ENCODE assay signal across 9 cellular contexts in the genomic region with DNA sequence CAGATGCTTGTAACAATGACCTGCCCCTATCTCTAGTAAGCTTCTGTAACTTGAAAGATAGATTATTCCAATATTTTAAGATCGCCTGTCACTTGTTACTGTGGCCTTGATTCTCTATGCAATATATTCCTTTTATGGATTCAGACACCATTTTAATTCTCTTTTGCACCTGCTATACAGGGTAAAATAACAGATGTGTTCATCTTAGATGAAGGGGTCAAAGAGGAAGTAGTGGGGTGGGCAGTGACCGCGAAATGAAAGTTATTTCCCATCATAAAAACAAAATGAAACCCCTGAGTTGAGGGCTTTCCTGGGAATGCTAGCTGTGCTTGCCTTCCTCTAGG.
DNase-seq lines count a peak whose midpoint lies in the region; ATAC-seq and TF ChIP-seq lines count a peak whose summit lies in the region.
"Had no signal": no experiment of that assay in that cellular context is flagged by ENCODE, and none has a peak within 500 bp of the region (broad histone marks: within the 10 kb centered on the region; RNA-seq: fewer than 3 reads in every experiment).

No MANE protein-coding gene starts in this region.

- POLR2A ChIA-PET in activated B cell treated with CpG ODN at 0.5 μM for 24 hours (lab: Charles Lee): no interaction called here

- peak overlapping the region; percentile 50 for H3K27ac ChIP-seq in CD4-positive, CD25-positive, alpha-beta regulatory T cell (ENCODE audit: insufficient read depth, low read length, poor library complexity, severe bottlenecking)
- H3K27ac ChIP-seq: thoracic aorta had no signal

- H3K36me3 Mint-ChIP-seq in CD4-positive, CD25-positive, alpha-beta regulatory T cell: peaks cover 23% of the 10 kb centered on the region
- H3K36me3 Mint-ChIP-seq in activated B cell treated with CpG ODN at 0.5 μM for 24 hours (ENCODE audit: low read depth): peaks cover 2% of the 10 kb centered on the region

- peaks cover 8% of the 10 kb centered on the region for H3K36me3 ChIP-seq in CD4-positive, CD25-positive, alpha-beta regulatory T cell (ENCODE audit: control insufficient read depth, insufficient read depth, low read length)
- H3K36me3 ChIP-seq: thoracic aorta had no signal

- H3K9me3 ChIP-seq in CD4-positive, CD25-positive, alpha-beta regulatory T cell (ENCODE audit: control insufficient read depth in 2 of 2, low read length in 2 of 2): no peaks in the 10 kb centered on the region
- H3K9me3 ChIP-seq: thoracic aorta had no signal

- ATAC-seq in CD4-positive, CD25-positive, alpha-beta regulatory T cell (ENCODE audit: low read depth in 2 of 2): no peak
- peak; percentile 21 for ATAC-seq in GM19372 (IDR thresholded peaks at IDR 0.05; ENCODE audit: low read depth, unreplicated experiment)
- ATAC-seq in HG02884 (IDR thresholded peaks at IDR 0.05; ENCODE audit: unreplicated experiment): peak; percentile 8
- ATAC-seq in activated B cell treated with CpG ODN at 0.5 μM for 24 hours (ENCODE audit: low read depth): peak; percentile 18

- peak overlapping the region in 2 of 4 donors; percentile 38 to 43 for H3K4me3 Mint-ChIP-seq in CD4-positive, CD25-positive, alpha-beta regulatory T cell
- H3K4me3 Mint-ChIP-seq in activated B cell treated with CpG ODN at 0.5 μM for 24 hours: no peak overlapping the region

- no peaks in the 10 kb centered on the region for H3K27me3 ChIP-seq in CD4-positive, CD25-positive, alpha-beta regulatory T cell (ENCODE audit: control insufficient read depth, insufficient read depth, low read length)

- H3K27ac Mint-ChIP-seq in CD4-positive, CD25-positive, alpha-beta regulatory T cell: peak overlapping the region; percentile 82 to 90 (median 86)
- H3K27ac Mint-ChIP-seq in activated B cell treated with CpG ODN at 0.5 μM for 24 hours: peak overlapping the region; percentile 25

- no peak for TF ChIP-seq CTCF in activated B cell treated with CpG ODN at 0.5 μM for 24 hours (IDR thresholded peaks at IDR 0.05)

- H3K4me3 ChIP-seq in CD4-positive, CD25-positive, alpha-beta regulatory T cell (ENCODE audit: low read depth, low read length): peak overlapping the region; percentile 23
- H3K4me3 ChIP-seq: thoracic aorta had no signal

- peaks cover 22 to 68% (median 52%) of the 10 kb centered on the region in 4 donors for H3K4me1 Mint-ChIP-seq in CD4-positive, CD25-positive, alpha-beta regulatory T cell
- peaks cover 20% of the 10 kb centered on the region for H3K4me1 Mint-ChIP-seq in activated B cell treated with CpG ODN at 0.5 μM for 24 hours

- no peak for DNase-seq in CD4-positive, CD25-positive, alpha-beta regulatory T cell
- DNase-seq in activated B cell treated with CpG ODN at 0.5 μM for 24 hours: no peak
- DNase-seq in islet precursor cell: no peak
- no peak for DNase-seq in putamen (ENCODE audit: low spot score)
- DNase-seq in A172 (ENCODE audit: low spot score): no peak
- no peak for DNase-seq in stimulated activated CD4-positive, alpha-beta T cell treated with anti-CD3 and anti-CD28 coated beads, Interleukin-12 subunit alpha, Interleukin-12 subunit beta, amount 100 ng/mL, for 4 hours

- H3K4me1 ChIP-seq in CD4-positive, CD25-positive, alpha-beta regulatory T cell (ENCODE audit: control insufficient read depth, insufficient read depth, low read length, poor library complexity, severe bottlenecking): peaks cover 27% of the 10 kb centered on the region

- H3K27me3 Mint-ChIP-seq in CD4-positive, CD25-positive, alpha-beta regulatory T cell: no peaks in the 10 kb centered on the region
- no peaks in the 10 kb centered on the region for H3K27me3 Mint-ChIP-seq in activated B cell treated with CpG ODN at 0.5 μM for 24 hours

- H3K9me3 Mint-ChIP-seq in CD4-positive, CD25-positive, alpha-beta regulatory T cell: no peaks in the 10 kb centered on the region
- H3K9me3 Mint-ChIP-seq in activated B cell treated with CpG ODN at 0.5 μM for 24 hours: no peaks in the 10 kb centered on the region

- CTCF ChIA-PET in activated B cell treated with CpG ODN at 0.5 μM for 24 hours (lab: Charles Lee): interaction anchor here (0.7 to 0.9 kb wide), 2 partner anchors 15 to 573 kb away, joined by 3 to 4 read pairs; no protein-coding TSS in a partner anchor

- intact Hi-C loops in activated B cell treated with CpG ODN at 0.5 μM for 24 hours (cut with micrococcal nuclease): no loop called here

Comparison
In these comparisons a context has a peak if more than half of its experiments do, and no peak if none do; other contexts are left out.
1. ATAC-seq: peak in GM19372 (single experiment), HG02884 (single experiment) and activated B cell treated with CpG ODN at 0.5 μM for 24 hours (single experiment); none in CD4-positive, CD25-positive, alpha-beta regulatory T cell (0 of 2).